In genomic region chr15:56760186-56760585, GRCh38 we compare ENCODE assay signal across 14 cellular contexts. TPM values are rescaled to one million over a fixed set of nuclear protein-coding genes. Genes with fewer than 3 reads are reported as not detected.
DNase-seq lines count a peak whose midpoint lies in the region; ATAC-seq and TF ChIP-seq lines count a peak whose summit lies in the region.
"Had no signal": no experiment of that assay in that cellular context is flagged by ENCODE, and none has a peak within 500 bp of the region (broad histone marks: within the 10 kb centered on the region; RNA-seq: fewer than 3 reads in every experiment).

No MANE protein-coding gene starts in this region.

- peaks cover 36% of the 10 kb centered on the region for H3K4me1 Mint-ChIP-seq in Calu3 (ENCODE audit: low read depth, unreplicated experiment)
- H3K4me1 Mint-ChIP-seq in activated T-cell treated with anti-CD3 and anti-CD28 coated beads, Interleukin-2, amount 50 U/mL, for 24 hours (ENCODE audit: low read depth): peaks cover 6% of the 10 kb centered on the region

- H3K4me1 ChIP-seq in psoas muscle (peaks cover 18% of the 10 kb centered on the region), trophoblast cell (ENCODE audit: control insufficient read depth in 1 of 2, insufficient read depth in 2 of 2, low read length in 2 of 2) (no peaks in the 10 kb centered on the region)

- CTCF ChIA-PET in Calu3 (lab: Charles Lee): interaction anchor here (0.8 kb wide), 1 partner anchor 40 kb away, joined by 5 read pairs; no protein-coding TSS in a partner anchor

- intact Hi-C loops in Calu3 (cut with micrococcal nuclease; ENCODE audit: unreplicated experiment) (no loop called here), psoas muscle (cut with DNase I) (no loop called here)

- TF ChIP-seq CTCF in Calu3 (IDR thresholded peaks at IDR 0.05; ENCODE audit: unreplicated experiment) (no peak), brain microvascular endothelial cell (IDR thresholded peaks at IDR 0.05; ENCODE audit: low read depth, low read length, missing control alignments) (no peak), psoas muscle (IDR thresholded peaks at IDR 0.05) (no peak)

- no peaks in the 10 kb centered on the region for H3K27me3 Mint-ChIP-seq in Calu3 (ENCODE audit: unreplicated experiment)
- H3K27me3 Mint-ChIP-seq in activated T-cell treated with anti-CD3 and anti-CD28 coated beads, Interleukin-2, amount 50 U/mL, for 24 hours: peaks cover 2% of the 10 kb centered on the region
- H3K27me3 Mint-ChIP-seq: activated naive CD8-positive, alpha-beta T cell treated with anti-CD3 and anti-CD28 coated beads, Interleukin-2, amount 50 U/mL, for 24 hours had no signal

- H3K4me3 ChIP-seq in brain microvascular endothelial cell (ENCODE audit: low read depth, low read length) (no peak overlapping the region), psoas muscle (no peak overlapping the region), trophoblast cell (ENCODE audit: low read depth, low read length) (no peak overlapping the region)
- H3K4me3 ChIP-seq: tibial nerve had no signal

- H3K36me3 Mint-ChIP-seq in Calu3 (ENCODE audit: insufficient read depth, unreplicated experiment): no peaks in the 10 kb centered on the region
- no peaks in the 10 kb centered on the region for H3K36me3 Mint-ChIP-seq in activated T-cell treated with anti-CD3 and anti-CD28 coated beads, Interleukin-2, amount 50 U/mL, for 24 hours (ENCODE audit: low read depth)

- H3K14ac ChIP-seq in trophoblast cell (ENCODE audit: low read length): no peak overlapping the region

- no peak overlapping the region for H2BK12ac ChIP-seq in trophoblast cell (ENCODE audit: low read length)

- peak; percentile 51 for DNase-seq in Calu3
- DNase-seq in M059J (ENCODE audit: low read depth): peak; percentile 47
- DNase-seq in brain microvascular endothelial cell: peak; percentile 40
- DNase-seq in glomerular visceral epithelial cell (ENCODE audit: extremely low spot score): peak; percentile 51
- DNase-seq in activated T-cell treated with anti-CD3 and anti-CD28 coated beads, Interleukin-2, amount 50 U/mL, for 24 hours: no peak
- DNase-seq in NCI-H2227 (lab: John Stamatoyannopoulos, UW; ENCODE audit: unreplicated experiment): no peak
- DNase-seq in psoas muscle: no peak
- DNase-seq in trophoblast cell: no peak
- DNase-seq: activated naive CD8-positive, alpha-beta T cell treated with anti-CD3 and anti-CD28 coated beads, Interleukin-2, amount 50 U/mL, for 24 hours; DMS53; stimulated activated CD4-positive, alpha-beta T cell treated with anti-CD3 and anti-CD28 coated beads, Interleukin-1b, Interleukin-23, amount 100 ng/mL, for 48 hours; stimulated activated CD8-positive, alpha-beta memory T cell treated with anti-CD3 and anti-CD28 coated beads, Interleukin-4, amount 100 ng/mL, for 48 hours had no signal

- no peak for ATAC-seq in psoas muscle
- ATAC-seq: activated naive CD8-positive, alpha-beta T cell treated with anti-CD3 and anti-CD28 coated beads, Interleukin-2, amount 50 U/mL, for 24 hours had no signal

- H3K23ac ChIP-seq in trophoblast cell (ENCODE audit: low read length): no peak overlapping the region

- H3K79me1 ChIP-seq in trophoblast cell (ENCODE audit: low read length): no peaks in the 10 kb centered on the region

- H3K27me3 ChIP-seq in brain microvascular endothelial cell (replicated peaks) (no peaks in the 10 kb centered on the region), psoas muscle (ENCODE audit: insufficient read depth in 3 of 3, low read length in 2 of 3) (no peaks in the 10 kb centered on the region), trophoblast cell (ENCODE audit: insufficient read depth, low read length) (no peaks in the 10 kb centered on the region)
- H3K27me3 ChIP-seq: tibial nerve had no signal

- H3K4ac ChIP-seq in trophoblast cell (ENCODE audit: low read depth, low read length): no peak overlapping the region

- H3K18ac ChIP-seq in trophoblast cell (ENCODE audit: low read length): no peak overlapping the region

- in situ Hi-C loops in brain microvascular endothelial cell (cut with HindIII; ENCODE audit: low pct_ligation_motif_present, low sequenced_read_pairs): no loop called here

- H3K9me3 Mint-ChIP-seq in Calu3 (ENCODE audit: low read depth, unreplicated experiment): no peaks in the 10 kb centered on the region
- H3K9me3 Mint-ChIP-seq in activated T-cell treated with anti-CD3 and anti-CD28 coated beads, Interleukin-2, amount 50 U/mL, for 24 hours: no peaks in the 10 kb centered on the region
- H3K9me3 Mint-ChIP-seq: activated naive CD8-positive, alpha-beta T cell treated with anti-CD3 and anti-CD28 coated beads, Interleukin-2, amount 50 U/mL, for 24 hours; T-helper 1 cell treated with Interleukin-12 subunit alpha and Interleukin-12 subunit beta and Interleukin-4 antibody, amounts not matched to agents 30 μg/mL and 1 μg/mL, for 36 hours had no signal

- H3K36me3 ChIP-seq in brain microvascular endothelial cell (replicated peaks): no peaks in the 10 kb centered on the region
- no peaks in the 10 kb centered on the region for H3K36me3 ChIP-seq in psoas muscle (ENCODE audit: insufficient read depth in 1 of 2, low read depth in 1 of 2)
- no peaks in the 10 kb centered on the region for H3K36me3 ChIP-seq in trophoblast cell (ENCODE audit: control insufficient read depth in 1 of 2, insufficient read depth in 2 of 2, low read length in 2 of 2)
- H3K36me3 ChIP-seq: tibial nerve had no signal

- H4K8ac ChIP-seq in trophoblast cell (ENCODE audit: low read depth, low read length): no peak overlapping the region

- H3K4me2 ChIP-seq in trophoblast cell (ENCODE audit: low read length): no peak overlapping the region

- no peak overlapping the region for H3K4me3 Mint-ChIP-seq in Calu3 (ENCODE audit: low read depth, unreplicated experiment)
- H3K4me3 Mint-ChIP-seq in activated T-cell treated with anti-CD3 and anti-CD28 coated beads, Interleukin-2, amount 50 U/mL, for 24 hours: no peak overlapping the region
- H3K4me3 Mint-ChIP-seq: activated naive CD8-positive, alpha-beta T cell treated with anti-CD3 and anti-CD28 coated beads, Interleukin-2, amount 50 U/mL, for 24 hours; T-helper 1 cell treated with Interleukin-12 subunit alpha and Interleukin-12 subunit beta and Interleukin-4 antibody, amounts not matched to agents 30 μg/mL and 1 μg/mL, for 36 hours had no signal

- no peaks in the 10 kb centered on the region for H3K9me3 ChIP-seq in psoas muscle
- no peaks in the 10 kb centered on the region for H3K9me3 ChIP-seq in trophoblast cell (ENCODE audit: insufficient read depth, low read depth, low read length)
- H3K9me3 ChIP-seq: tibial nerve had no signal

- no peak overlapping the region for H2BK120ac ChIP-seq in trophoblast cell (ENCODE audit: insufficient read depth, low read length, poor library complexity)

- BruUV-seq in Calu3 (replicated peaks; lab: Mats Ljungman, UMichigan): no TSS peak

- no peak overlapping the region for H2AK5ac ChIP-seq in trophoblast cell (ENCODE audit: low read length)

- H3K27ac Mint-ChIP-seq in Calu3 (ENCODE audit: unreplicated experiment): no peak overlapping the region
- H3K27ac Mint-ChIP-seq in activated T-cell treated with anti-CD3 and anti-CD28 coated beads, Interleukin-2, amount 50 U/mL, for 24 hours: no peak overlapping the region
- H3K27ac Mint-ChIP-seq: activated naive CD8-positive, alpha-beta T cell treated with anti-CD3 and anti-CD28 coated beads, Interleukin-2, amount 50 U/mL, for 24 hours; T-helper 1 cell treated with Interleukin-12 subunit alpha and Interleukin-12 subunit beta and Interleukin-4 antibody, amounts not matched to agents 30 μg/mL and 1 μg/mL, for 36 hours had no signal

- no peak overlapping the region for H2BK5ac ChIP-seq in trophoblast cell (ENCODE audit: low read depth, low read length, poor library complexity)

- no peak overlapping the region for H2AFZ ChIP-seq in trophoblast cell (ENCODE audit: insufficient read depth, low read length, poor library complexity)

- peak overlapping the region; percentile 57 for H3K27ac ChIP-seq in brain microvascular endothelial cell
- no peak overlapping the region for H3K27ac ChIP-seq in psoas muscle
- H3K27ac ChIP-seq in trophoblast cell (ENCODE audit: low read depth, low read length): no peak overlapping the region
- H3K27ac ChIP-seq: tibial nerve had no signal

- H4K12ac ChIP-seq in trophoblast cell (ENCODE audit: low read depth, low read length): no peak overlapping the region

- H3K9ac ChIP-seq in trophoblast cell (ENCODE audit: low read length): no peak overlapping the region

- no peaks in the 10 kb centered on the region for H3K79me2 ChIP-seq in trophoblast cell (ENCODE audit: control insufficient read depth, insufficient read depth, low read length, poor library complexity)

- no peak overlapping the region for H4K91ac ChIP-seq in trophoblast cell (ENCODE audit: low read depth, low read length)

RNA-seq across cellular contexts. Expression of gene ZNF280D, which starts 26.9 kb away (rescaled TPM):
- total RNA-seq in Calu3 (2022) (36.0 and 40.3 TPM in 2 replicates), psoas muscle (10 to 100 TPM; 20.8 to 25.3 (median 23.6) TPM)
- total RNA-seq in M059J (2014; rRNA removed; shearing (Covaris generic)): 14.4 and 15.3 TPM in 2 replicates
- 10 to 100 TPM in 2 of 3 donors, 1 to 10 TPM in 1; 5.3 to 12.0 (median 10.4) TPM for polyA plus RNA-seq in psoas muscle
- polyA plus RNA-seq in trophoblast cell (2013): 4.6 TPM in 2 replicates

Comparison
In these comparisons a context has a peak if more than half of its experiments do, and no peak if none do; other contexts are left out.
1. DNase-seq: peak in Calu3 (single experiment), M059J (single experiment), brain microvascular endothelial cell (single experiment) and glomerular visceral epithelial cell (single experiment); none in activated T-cell treated with anti-CD3 and anti-CD28 coated beads, Interleukin-2, amount 50 U/mL, for 24 hours (single experiment), NCI-H2227 (single experiment), psoas muscle (0 of 2) and trophoblast cell (0 of 2).